7 cellular contexts compared by ENCODE assay signal in the genomic region with DNA sequence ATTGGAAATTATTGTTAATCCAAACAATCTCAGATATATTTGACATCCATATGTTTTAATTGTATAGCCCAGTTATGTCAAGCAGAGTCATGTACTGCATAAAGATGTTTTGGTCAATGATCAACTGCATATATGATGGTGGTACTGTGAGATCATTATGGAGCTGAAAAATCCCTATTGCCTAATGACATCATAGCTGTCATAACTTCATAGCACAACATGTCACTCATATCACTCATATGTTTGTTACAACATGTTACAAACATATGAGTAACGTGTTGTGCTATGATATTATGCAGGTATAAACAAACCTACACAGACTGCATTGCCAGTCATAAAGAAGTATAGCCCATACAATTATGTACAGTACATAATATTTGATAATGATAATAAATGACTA.
"Had no signal": no experiment of that assay in that cellular context is flagged by ENCODE, and none has a peak within 500 bp of the region (broad histone marks: within the 10 kb centered on the region; RNA-seq: fewer than 3 reads in every experiment).

No MANE protein-coding gene starts in this region.

- H3K27ac ChIP-seq: GM23248, KMS-11 had no signal

- H3K36me3 ChIP-seq: HAP-1 had no signal

- H2AFZ ChIP-seq: GM23248 had no signal

- H3K9ac ChIP-seq: GM23248, KMS-11 had no signal

- DNase-seq: GM23248, GOT3, H7, HFFc6 had no signal

- ATAC-seq: HCT116 had no signal

- H3K4me2 ChIP-seq: KMS-11 had no signal

- H3K4me3 ChIP-seq: GM23248, HAP-1 had no signal
